Comparison of ENCODE assay signal across 16 cellular contexts in genomic region chr6:165665384-165665672, GRCh38. TPM values are rescaled to one million over a fixed set of nuclear protein-coding genes. Genes with fewer than 3 reads are reported as not detected.
"Had no signal": no experiment of that assay in that cellular context is flagged by ENCODE, and none has a peak within 500 bp of the region (broad histone marks: within the 10 kb centered on the region; RNA-seq: fewer than 3 reads in every experiment).

No MANE protein-coding gene starts in this region.

- H3K9me3 ChIP-seq: psoas muscle, upper lobe of right lung had no signal

- H3K4me3 Mint-ChIP-seq: stimulated activated naive CD8-positive, alpha-beta T cell treated with anti-CD3 and anti-CD28 coated beads, Interleukin-15, Interleukin-2, amounts not matched to agents 100 ng/mL and 50 ng/mL, for 24 hours had no signal

- DNase-seq: activated T-cell treated with anti-CD3 and anti-CD28 coated beads, Interleukin-2, amount 50 U/mL, for 1 hour; amniotic stem cell; brain microvascular endothelial cell; dermis blood vessel endothelial cell; psoas muscle; stimulated activated CD4-positive, alpha-beta T cell treated with anti-CD3 and anti-CD28 coated beads, Interleukin-12 subunit alpha, Interleukin-12 subunit beta, amount 100 ng/mL, for 4 hours; stimulated activated CD4-positive, alpha-beta T cell treated with anti-CD3 and anti-CD28 coated beads, Interleukin-4, amount 100 ng/mL, for 1 hour; stimulated activated CD8-positive, alpha-beta memory T cell treated with anti-CD3 and anti-CD28 coated beads, Interleukin-4, amount 100 ng/mL, for 48 hours; T-helper 2 cell; upper lobe of right lung had no signal

- H3K9me3 Mint-ChIP-seq: activated naive CD4-positive, alpha-beta T cell treated with anti-CD3 and anti-CD28 coated beads, Interleukin-2, amount 50 U/mL, for 72 hours; stimulated activated naive CD8-positive, alpha-beta T cell treated with anti-CD3 and anti-CD28 coated beads, Interleukin-15, Interleukin-2, amounts not matched to agents 100 ng/mL and 50 ng/mL, for 24 hours had no signal

- ATAC-seq: activated CD4-positive, CD25-positive, alpha-beta regulatory T cell treated with anti-CD3 and anti-CD28 coated beads, Interleukin-2, amount 50 U/mL, for 24 hours; activated naive CD4-positive, alpha-beta T cell treated with anti-CD3 and anti-CD28 coated beads, Interleukin-2, amount 50 U/mL, for 72 hours; esophagus mucosa; psoas muscle; sciatic nerve; upper lobe of right lung had no signal

- H3K27ac Mint-ChIP-seq: activated naive CD4-positive, alpha-beta T cell treated with anti-CD3 and anti-CD28 coated beads, Interleukin-2, amount 50 U/mL, for 72 hours; stimulated activated naive CD8-positive, alpha-beta T cell treated with anti-CD3 and anti-CD28 coated beads, Interleukin-15, Interleukin-2, amounts not matched to agents 100 ng/mL and 50 ng/mL, for 24 hours had no signal

- H3K36me3 ChIP-seq: brain microvascular endothelial cell, upper lobe of right lung had no signal

- H3K27ac ChIP-seq: brain microvascular endothelial cell, psoas muscle, upper lobe of right lung had no signal

- H3K4me3 ChIP-seq: psoas muscle had no signal

RNA-seq across cellular contexts. Expression of gene PDE10A, which starts 2.3 kb away (rescaled TPM):
- total RNA-seq: activated naive CD4-positive, alpha-beta T cell treated with anti-CD3 and anti-CD28 coated beads, Interleukin-2, amount 50 U/mL, for 72 hours had no signal
- polyA plus RNA-seq: keratinocyte had no signal
